ENCODE assay signal across 9 cellular contexts in genomic region chr5:110727025-110727314, GRCh38. TPM values are rescaled to one million over a fixed set of nuclear protein-coding genes. Genes with fewer than 3 reads are reported as not detected.
DNase-seq lines count a peak whose midpoint lies in the region; ATAC-seq, FAIRE-seq and TF ChIP-seq lines count a peak whose summit lies in the region.
"Had no signal": no experiment of that assay in that cellular context is flagged by ENCODE, and none has a peak within 500 bp of the region (broad histone marks: within the 10 kb centered on the region; RNA-seq: fewer than 3 reads in every experiment).

No MANE protein-coding gene starts in this region.

- no peak for TF ChIP-seq CTCF in HFF-Myc (IDR thresholded peaks at IDR 0.05; ENCODE audit: low read depth, low read length, missing control alignments)
- no peak for TF ChIP-seq CTCF in GM13976 (IDR thresholded peaks at IDR 0.05; ENCODE audit: borderline replicate concordance, control extremely low read depth, extremely low read depth, insufficient read depth, missing control alignments)

- intact Hi-C loops in dendritic cell treated with granulocyte-macrophage colony-stimulating factor and Interleukin-4, amounts not matched to agents 40 ng/mL and 50 ng/mL, for 4 days (cut with micrococcal nuclease) = no loop called here

- peak overlapping the region; percentile 74 for H3K4me3 Mint-ChIP-seq in dendritic cell treated with granulocyte-macrophage colony-stimulating factor and Interleukin-4, amounts not matched to agents 40 ng/mL and 50 ng/mL, for 4 days
- peak overlapping the region; percentile 77 to 92 (median 83) for H3K4me3 Mint-ChIP-seq in naive B cell

- in situ Hi-C loops in GM13976 (cut with MboI; ENCODE audit: low sequenced_read_pairs, unreplicated experiment) = no loop called here

- peak; percentile 33 for FAIRE-seq in GM12892 (lab: Jason Lieb, UNC)

- H3K4me3 ChIP-seq in HFF-Myc (replicated peaks; ENCODE audit: low read depth, low read length) = peak overlapping the region; percentile 28
- H3K4me3 ChIP-seq: SJSA1 had no signal

- no peaks in the 10 kb centered on the region for H3K27me3 Mint-ChIP-seq in dendritic cell treated with granulocyte-macrophage colony-stimulating factor and Interleukin-4, amounts not matched to agents 40 ng/mL and 50 ng/mL, for 4 days
- peaks cover 9 to 13% (median 10%) of the 10 kb centered on the region in 3 donors for H3K27me3 Mint-ChIP-seq in naive B cell

- TF ChIP-seq POLR2A in GM12892 (IDR thresholded peaks at IDR 0.05; ENCODE audit: low read depth, low read length) = no peak

- H3K36me3 Mint-ChIP-seq in dendritic cell treated with granulocyte-macrophage colony-stimulating factor and Interleukin-4, amounts not matched to agents 40 ng/mL and 50 ng/mL, for 4 days (ENCODE audit: low read depth) = no peaks in the 10 kb centered on the region
- peaks cover 4 to 8% of the 10 kb centered on the region in 2 donors for H3K36me3 Mint-ChIP-seq in naive B cell

- DNase-seq in GM12892 (ENCODE audit: insufficient read length) (no peak), HFF-Myc (ENCODE audit: extremely low read depth, low read depth) (no peak), NCI-H2227 treated with DMSO at 0.1 percent for 48 hours (lab: John Stamatoyannopoulos, UW) (peak; percentile 58), naive B cell (no peak), GM13976 (ENCODE audit: low spot score) (no peak), GOT3 (lab: John Stamatoyannopoulos, UW) (no peak), NOMO-1 (lab: John Stamatoyannopoulos, UW; ENCODE audit: unreplicated experiment in 2 of 2) (no peak)

- ATAC-seq in naive B cell (ENCODE audit: low read depth in 2 of 2) = peak; percentile 44 to 50

- H3K27ac Mint-ChIP-seq in dendritic cell treated with granulocyte-macrophage colony-stimulating factor and Interleukin-4, amounts not matched to agents 40 ng/mL and 50 ng/mL, for 4 days = no peak overlapping the region
- H3K27ac Mint-ChIP-seq in naive B cell = peak overlapping the region in 3 of 6 donors; percentile 27 to 86 (median 79)

- H3K9me3 Mint-ChIP-seq in dendritic cell treated with granulocyte-macrophage colony-stimulating factor and Interleukin-4, amounts not matched to agents 40 ng/mL and 50 ng/mL, for 4 days = no peaks in the 10 kb centered on the region
- no peaks in the 10 kb centered on the region for H3K9me3 Mint-ChIP-seq in naive B cell

- no peaks in the 10 kb centered on the region for H3K4me1 Mint-ChIP-seq in dendritic cell treated with granulocyte-macrophage colony-stimulating factor and Interleukin-4, amounts not matched to agents 40 ng/mL and 50 ng/mL, for 4 days (ENCODE audit: low read depth)
- peaks cover 0 to 5% (median 3%) of the 10 kb centered on the region in 3 donors for H3K4me1 Mint-ChIP-seq in naive B cell

RNA-seq across cellular contexts. Expression of gene TMEM232, which starts 0.5 kb away (rescaled TPM):
- polyA plus RNA-seq in GM12892 (2012; ENCODE audit: missing spikeins) = 2.2 TPM
- 1 to 10 TPM in 3 of 6 donors, under 1 TPM in 1, not detected in 2; 0.73 to 1.8 (median 1.2) TPM for polyA plus RNA-seq in naive B cell (ENCODE audit: low read depth in 6 of 6)

RNA-seq across cellular contexts. Expression of gene SLC25A46, which starts 11.8 kb away (rescaled TPM):
- 43.7 TPM for polyA plus RNA-seq in GM12892 (2012; ENCODE audit: missing spikeins)
- polyA plus RNA-seq in naive B cell (ENCODE audit: low read depth in 6 of 6) = 10 to 100 TPM; 36.7 to 51.0 (median 44.8) TPM
